ENCODE assay signal across 8 cellular contexts in the genomic region with DNA sequence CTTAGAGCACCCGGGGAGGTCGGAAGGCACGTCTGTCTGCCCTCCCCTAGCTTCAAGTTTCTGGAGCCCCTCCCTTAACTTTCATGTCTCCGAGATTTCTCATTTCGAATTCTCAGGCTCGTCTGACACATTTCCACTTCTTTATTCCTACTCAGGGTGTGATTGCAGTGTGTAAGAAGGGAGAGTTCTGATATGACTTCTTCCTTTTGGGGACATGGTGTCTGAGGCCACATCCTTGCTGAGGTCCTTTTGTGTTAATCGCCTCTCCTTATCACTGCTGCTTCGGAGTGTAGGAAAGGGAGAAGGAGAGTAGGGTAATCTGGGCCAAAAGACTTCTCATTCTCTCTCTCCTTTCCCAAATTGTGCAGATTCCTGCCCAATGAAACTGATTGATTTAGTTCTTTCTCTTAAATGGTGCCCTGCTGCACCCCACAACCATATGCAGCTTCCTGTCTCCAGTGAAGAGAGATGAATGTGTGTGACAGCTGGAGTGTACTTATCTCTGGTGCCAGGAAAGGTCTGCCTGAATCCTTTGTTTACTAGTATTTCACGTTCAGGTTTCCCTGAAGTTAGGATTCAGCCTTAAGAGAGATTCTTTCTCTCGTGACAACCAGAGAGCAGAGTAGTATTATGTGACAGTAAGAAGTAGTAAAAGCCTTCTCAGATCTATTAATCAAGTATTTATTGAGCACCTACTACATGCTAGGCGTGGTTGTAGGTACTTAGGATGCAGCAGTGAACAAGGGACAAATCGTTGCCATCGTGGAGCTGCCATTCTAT. TPM values are rescaled to one million over a fixed set of nuclear protein-coding genes. Genes with fewer than 3 reads are reported as not detected.
DNase-seq lines count a peak whose midpoint lies in the region; ATAC-seq and TF ChIP-seq lines count a peak whose summit lies in the region.

No MANE protein-coding gene starts in this region.

- no peaks in the 10 kb centered on the region for H3K27me3 ChIP-seq in DND-41 (ENCODE audit: insufficient read depth, low read length, poor library complexity)
- H3K27me3 ChIP-seq in foreskin keratinocyte, result no peaks in the 10 kb centered on the region

- H3K79me2 ChIP-seq in DND-41 (ENCODE audit: insufficient read depth, low read length), result peaks cover 54% of the 10 kb centered on the region

- H3K36me3 ChIP-seq in DND-41 (ENCODE audit: insufficient read depth, low read length), result peaks cover 42% of the 10 kb centered on the region

- peak overlapping the region; percentile 95 for H3K4me3 Mint-ChIP-seq in T-helper 2 cell treated with Interferon-gamma antibody and Interleukin-4, amounts not matched to agents 5 μg/mL and 100 μg/mL, for 36 hours

- H3K36me3 Mint-ChIP-seq in T-helper 2 cell treated with Interferon-gamma antibody and Interleukin-4, amounts not matched to agents 5 μg/mL and 100 μg/mL, for 36 hours (ENCODE audit: low read depth), result peaks cover 33% of the 10 kb centered on the region

- peaks cover 28% of the 10 kb centered on the region for H4K20me1 ChIP-seq in DND-41 (ENCODE audit: insufficient read depth, low read length)

- TF ChIP-seq CTCF in DND-41 (IDR thresholded peaks at IDR 0.05; ENCODE audit: borderline replicate concordance, extremely low read depth, low read length, poor library complexity, severe bottlenecking) (no peak), foreskin keratinocyte (conservative IDR thresholded peaks at IDR 0.05) (no peak)

- ATAC-seq in DND-41 (ENCODE audit: insufficient read depth, low read depth) (peak; percentile 33), HG02610 (IDR thresholded peaks at IDR 0.05; ENCODE audit: unreplicated experiment) (peak; percentile 7), foreskin keratinocyte (no peak), HG03521 (IDR thresholded peaks at IDR 0.05; ENCODE audit: unreplicated experiment) (no peak), HG02884 (IDR thresholded peaks at IDR 0.05; ENCODE audit: unreplicated experiment) (no peak)

- no peaks in the 10 kb centered on the region for H3K9me3 ChIP-seq in DND-41 (ENCODE audit: insufficient read depth, low read length, severe bottlenecking)

- H3K27me3 Mint-ChIP-seq in T-helper 2 cell treated with Interferon-gamma antibody and Interleukin-4, amounts not matched to agents 5 μg/mL and 100 μg/mL, for 36 hours (ENCODE audit: low read depth), result no peaks in the 10 kb centered on the region

- H3K4me1 ChIP-seq in DND-41 (ENCODE audit: insufficient read depth, low read length) (peaks cover 45% of the 10 kb centered on the region), foreskin keratinocyte (no peaks in the 10 kb centered on the region)

- peak overlapping the region; percentile 94 for H3K9ac ChIP-seq in DND-41 (ENCODE audit: low read depth, low read length)

- peak overlapping the region; percentile 90 for H3K27ac Mint-ChIP-seq in T-helper 2 cell treated with Interferon-gamma antibody and Interleukin-4, amounts not matched to agents 5 μg/mL and 100 μg/mL, for 36 hours

- H3K27ac ChIP-seq in DND-41 (ENCODE audit: low read length) (peak overlapping the region; percentile 97), foreskin keratinocyte (peak overlapping the region; percentile 56), skin epidermis (peak overlapping the region in 18 of 21 experiments; percentile 2 to 88 (median 62))

- peak overlapping the region; percentile 93 for H3K4me2 ChIP-seq in DND-41 (ENCODE audit: insufficient read depth, low read length)

- no peaks in the 10 kb centered on the region for H3K9me3 Mint-ChIP-seq in T-helper 2 cell treated with Interferon-gamma antibody and Interleukin-4, amounts not matched to agents 5 μg/mL and 100 μg/mL, for 36 hours

- H3K4me3 ChIP-seq in DND-41 (ENCODE audit: low read depth in 1 of 2, low read length in 2 of 2) (peak overlapping the region; percentile 67 to 80), skin epidermis (peak overlapping the region; percentile 48 to 70 (median 60))

- peak overlapping the region; percentile 72 for H2AFZ ChIP-seq in DND-41 (ENCODE audit: low read depth, low read length)

- DNase-seq in DND-41 (no peak), foreskin keratinocyte (peak in 1 of 2 donors; percentile 26)
- DNase-seq in T-helper 2 cell treated with Interferon-gamma antibody and Interleukin-4, amounts not matched to agents 5 μg/mL and 100 μg/mL, for 36 hours (ENCODE audit: low spot score), result no peak
- DNase-seq in effector CD8-positive, alpha-beta T cell (lab: John Stamatoyannopoulos, UW), result no peak

- H3K4me1 Mint-ChIP-seq in T-helper 2 cell treated with Interferon-gamma antibody and Interleukin-4, amounts not matched to agents 5 μg/mL and 100 μg/mL, for 36 hours (ENCODE audit: low read depth), result peaks cover 37% of the 10 kb centered on the region

RNA-seq across cellular contexts. Expression of gene KIFC1, which starts 0.7 kb away (rescaled TPM):
- 58.0 and 72.9 TPM in 2 replicates for total RNA-seq in foreskin keratinocyte
- polyA plus RNA-seq in foreskin keratinocyte, result 42.5 and 52.9 TPM in 2 replicates

RNA-seq across cellular contexts. Expression of gene PHF1, which starts 18.5 kb away (rescaled TPM):
- total RNA-seq in foreskin keratinocyte, result 19.4 and 21.3 TPM in 2 replicates
- 29.9 and 32.0 TPM in 2 replicates for polyA plus RNA-seq in foreskin keratinocyte

RNA-seq across cellular contexts. Expression of gene CUTA, which starts 25.5 kb away (rescaled TPM):
- total RNA-seq in foreskin keratinocyte, result 248 and 266 TPM in 2 replicates
- 382 and 433 TPM in 2 replicates for polyA plus RNA-seq in foreskin keratinocyte

RNA-seq across cellular contexts. Expression of gene SYNGAP1, which starts 27.5 kb away (rescaled TPM):
- total RNA-seq in foreskin keratinocyte, result 3.3 and 7.6 TPM in 2 replicates
- polyA plus RNA-seq in foreskin keratinocyte, result 2.0 and 2.3 TPM in 2 replicates

Comparison
In these comparisons a context has a peak if more than half of its experiments do, and no peak if none do; other contexts are left out.
1. ATAC-seq: peak in DND-41 (single experiment) and HG02610 (single experiment); none in foreskin keratinocyte (single experiment), HG03521 (single experiment) and HG02884 (single experiment).
2. Peak in every context shown above with its lines, with median percentiles within 50 percentile points of each other: H3K27ac ChIP-seq.